9 cellular contexts compared by ENCODE assay signal in genomic region chr3:134364061-134364935, GRCh38. TPM values are rescaled to one million over a fixed set of nuclear protein-coding genes. Genes with fewer than 3 reads are reported as not detected.
DNase-seq lines count a peak whose midpoint lies in the region; ATAC-seq and TF ChIP-seq lines count a peak whose summit lies in the region.
"Had no signal": no experiment of that assay in that cellular context is flagged by ENCODE, and none has a peak within 500 bp of the region (broad histone marks: within the 10 kb centered on the region; RNA-seq: fewer than 3 reads in every experiment).

No MANE protein-coding gene starts in this region.

- no peak overlapping the region for H3K9ac ChIP-seq in liver (ENCODE audit: low read depth in 1 of 2, low read length in 2 of 2)

- DNase-seq in BJ (ENCODE audit: low read depth) (peak; percentile 89), HPDE6-E6E7 (ENCODE audit: extremely low spot score) (peak; percentile 94), T-helper 17 cell (no peak)
- no peak for DNase-seq in effector memory CD4-positive, alpha-beta T cell
- DNase-seq in stimulated activated naive CD8-positive, alpha-beta T cell treated with anti-CD3 and anti-CD28 coated beads, Interleukin-15, amount 100 ng/mL, for 72 hours: no peak
- no peak for DNase-seq in stimulated activated naive CD4-positive, alpha-beta T cell treated with Interleukin-2 at 50 U/mL for 16 hours (lab: John Stamatoyannopoulos, UW)

- peak overlapping the region; percentile 84 for H3K27ac Mint-ChIP-seq in T-helper 17 cell
- no peak overlapping the region for H3K27ac Mint-ChIP-seq in stimulated activated naive CD8-positive, alpha-beta T cell treated with anti-CD3 and anti-CD28 coated beads, Interleukin-15, amount 100 ng/mL, for 72 hours

- H3K27ac ChIP-seq in effector memory CD4-positive, alpha-beta T cell (ENCODE audit: insufficient read depth, low read length, poor library complexity, severe bottlenecking): no peak overlapping the region
- peak overlapping the region; percentile 53 to 68 for H3K27ac ChIP-seq in liver (ENCODE audit: low read depth in 1 of 2, low read length in 2 of 2)
- H3K27ac ChIP-seq: HL-60 had no signal

- WGBS in liver: 32% methylated on average over 37 of the region's 37 CpGs

- no peaks in the 10 kb centered on the region for H3K27me3 Mint-ChIP-seq in T-helper 17 cell
- peaks cover 39% of the 10 kb centered on the region for H3K27me3 Mint-ChIP-seq in stimulated activated naive CD8-positive, alpha-beta T cell treated with anti-CD3 and anti-CD28 coated beads, Interleukin-15, amount 100 ng/mL, for 72 hours

- CTCF ChIA-PET in BJ (lab: Yijun Ruan, JAX): interaction anchor here (0.7 to 3.4 kb wide), 15 partner anchors 10 to 122 kb away, joined by 3 to 41 read pairs (median 4); partner anchors contain the start of genes AMOTL2, ANAPC13 and CEP63

- H3K4me1 Mint-ChIP-seq in T-helper 17 cell: peaks cover 22% of the 10 kb centered on the region
- peaks cover 27% of the 10 kb centered on the region for H3K4me1 Mint-ChIP-seq in stimulated activated naive CD8-positive, alpha-beta T cell treated with anti-CD3 and anti-CD28 coated beads, Interleukin-15, amount 100 ng/mL, for 72 hours

- TF ChIP-seq RAD21 in liver (IDR thresholded peaks at IDR 0.05): no peak

- no peaks in the 10 kb centered on the region for H3K36me3 Mint-ChIP-seq in T-helper 17 cell (ENCODE audit: low read depth)

- H3K4me3 ChIP-seq in BJ (ENCODE audit: low read depth, low read length) (peak overlapping the region; percentile 24), liver (ENCODE audit: low read depth in 1 of 3, low read length in 3 of 3) (no peak overlapping the region)
- peak overlapping the region; percentile 61 for H3K4me3 ChIP-seq in effector memory CD4-positive, alpha-beta T cell (ENCODE audit: insufficient read depth, low read depth, low read length, poor library complexity, severe bottlenecking)

- POLR2A ChIA-PET in BJ (lab: Charles Lee): interaction anchor here (0.5 to 2.4 kb wide), 22 partner anchors 8 to 121 kb away, joined by 3 to 24 read pairs (median 4); partner anchors contain the start of genes AMOTL2, ANAPC13 and CEP63

- peaks cover 23% of the 10 kb centered on the region for H3K4me1 ChIP-seq in effector memory CD4-positive, alpha-beta T cell (ENCODE audit: control insufficient read depth, insufficient read depth, low read length, poor library complexity, severe bottlenecking)
- peaks cover 5 to 46% (median 33%) of the 10 kb centered on the region in 4 donors for H3K4me1 ChIP-seq in liver (ENCODE audit: control insufficient read depth in 4 of 4, insufficient read depth in 4 of 4, low read length in 3 of 4)

- peak overlapping the region; percentile 95 for H3K4me3 Mint-ChIP-seq in T-helper 17 cell
- peak overlapping the region; percentile 48 to 67 for H3K4me3 Mint-ChIP-seq in stimulated activated naive CD8-positive, alpha-beta T cell treated with anti-CD3 and anti-CD28 coated beads, Interleukin-15, amount 100 ng/mL, for 72 hours

- H3K9me3 Mint-ChIP-seq in stimulated activated naive CD8-positive, alpha-beta T cell treated with anti-CD3 and anti-CD28 coated beads, Interleukin-15, amount 100 ng/mL, for 72 hours: no peaks in the 10 kb centered on the region

- H3K27me3 ChIP-seq in BJ (ENCODE audit: control insufficient read depth, insufficient read depth, low read length) (no peaks in the 10 kb centered on the region), liver (ENCODE audit: control insufficient read depth in 4 of 4, insufficient read depth in 4 of 4, low read length in 3 of 4) (no peaks in the 10 kb centered on the region)
- H3K27me3 ChIP-seq in effector memory CD4-positive, alpha-beta T cell (replicated peaks; ENCODE audit: control insufficient read depth, insufficient read depth, low read length, poor library complexity, severe bottlenecking): no peaks in the 10 kb centered on the region

- H3K36me3 ChIP-seq in BJ (ENCODE audit: control insufficient read depth, insufficient read depth, low read length) (peaks cover 82% of the 10 kb centered on the region), liver (ENCODE audit: control insufficient read depth in 4 of 4, insufficient read depth in 3 of 4, low read depth in 1 of 4, low read length in 3 of 4) (peaks cover 19 to 65% (median 38%) of the 10 kb centered on the region in 4 donors)
- H3K36me3 ChIP-seq in effector memory CD4-positive, alpha-beta T cell (ENCODE audit: control insufficient read depth, insufficient read depth, low read length): no peaks in the 10 kb centered on the region

- no peaks in the 10 kb centered on the region for H3K9me3 ChIP-seq in T-helper 17 cell (ENCODE audit: control insufficient read depth, low read length, poor library complexity, severe bottlenecking)
- H3K9me3 ChIP-seq in effector memory CD4-positive, alpha-beta T cell (ENCODE audit: control insufficient read depth, low read length): no peaks in the 10 kb centered on the region
- H3K9me3 ChIP-seq in liver (ENCODE audit: control insufficient read depth in 4 of 4, low read length in 3 of 4): no peaks in the 10 kb centered on the region

- ATAC-seq in T-helper 17 cell (peak; percentile 41), GM21786 (IDR thresholded peaks at IDR 0.05; ENCODE audit: unreplicated experiment) (no peak)
- peak; percentile 45 for ATAC-seq in stimulated activated naive CD8-positive, alpha-beta T cell treated with anti-CD3 and anti-CD28 coated beads, Interleukin-15, amount 100 ng/mL, for 72 hours

- TF ChIP-seq CTCF in BJ (IDR thresholded peaks at IDR 0.05; ENCODE audit: insufficient read depth, low read depth, low read length) (no peak), liver (IDR thresholded peaks at IDR 0.05; ENCODE audit: low read depth, low read length, missing input control) (no peak)

TF ChIP-seq in liver, 16 proteins besides CTCF, POLR2A, EP300 and RAD21:
- TF ChIP-seq, protein P1, sequence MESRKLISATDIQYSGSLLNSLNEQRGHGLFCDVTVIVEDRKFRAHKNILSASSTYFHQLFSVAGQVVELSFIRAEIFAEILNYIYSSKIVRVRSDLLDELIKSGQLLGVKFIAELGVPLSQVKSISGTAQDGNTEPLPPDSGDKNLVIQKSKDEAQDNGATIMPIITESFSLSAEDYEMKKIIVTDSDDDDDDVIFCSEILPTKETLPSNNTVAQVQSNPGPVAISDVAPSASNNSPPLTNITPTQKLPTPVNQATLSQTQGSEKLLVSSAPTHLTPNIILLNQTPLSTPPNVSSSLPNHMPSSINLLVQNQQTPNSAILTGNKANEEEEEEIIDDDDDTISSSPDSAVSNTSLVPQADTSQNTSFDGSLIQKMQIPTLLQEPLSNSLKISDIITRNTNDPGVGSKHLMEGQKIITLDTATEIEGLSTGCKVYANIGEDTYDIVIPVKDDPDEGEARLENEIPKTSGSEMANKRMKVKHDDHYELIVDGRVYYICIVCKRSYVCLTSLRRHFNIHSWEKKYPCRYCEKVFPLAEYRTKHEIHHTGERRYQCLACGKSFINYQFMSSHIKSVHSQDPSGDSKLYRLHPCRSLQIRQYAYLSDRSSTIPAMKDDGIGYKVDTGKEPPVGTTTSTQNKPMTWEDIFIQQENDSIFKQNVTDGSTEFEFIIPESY (IDR thresholded peaks at IDR 0.05): no peak
- TF ChIP-seq ATF3 (IDR thresholded peaks at IDR 0.05) (no peak), GABPA (IDR thresholded peaks at IDR 0.05 in 1 of 2, conservative IDR thresholded peaks at IDR 0.05 in 1 of 2) (no peak), REST (IDR thresholded peaks at IDR 0.05) (no peak), RXRA (IDR thresholded peaks at IDR 0.05) (no peak), FOXA2 (IDR thresholded peaks at IDR 0.05) (no peak), YY1 (IDR thresholded peaks at IDR 0.05) (no peak), TAF1 (conservative IDR thresholded peaks at IDR 0.05) (no peak), NR2F2 (IDR thresholded peaks at IDR 0.05) (peak; percentile 66), FOXA1 (IDR thresholded peaks at IDR 0.05) (no peak), JUND (IDR thresholded peaks at IDR 0.05) (no peak), HNF4A (conservative IDR thresholded peaks at IDR 0.05) (no peak), SP1 (IDR thresholded peaks at IDR 0.05) (peak; percentile 43)
- TF ChIP-seq, protein P2, sequence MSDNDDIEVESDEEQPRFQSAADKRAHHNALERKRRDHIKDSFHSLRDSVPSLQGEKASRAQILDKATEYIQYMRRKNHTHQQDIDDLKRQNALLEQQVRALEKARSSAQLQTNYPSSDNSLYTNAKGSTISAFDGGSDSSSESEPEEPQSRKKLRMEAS (IDR thresholded peaks at IDR 0.05): no peak

RNA-seq across cellular contexts. Expression of gene AMOTL2, which starts 9.9 kb away (rescaled TPM):
- polyA plus RNA-seq in BJ (2011; rRNA removed): 122 and 199 TPM in 2 replicates
- polyA minus RNA-seq in BJ (2011; rRNA and poly(A)+ RNA removed): 180 and 200 TPM in 2 replicates
- total RNA-seq in T-helper 17 cell: not detected
- total RNA-seq in liver: 10 to 100 TPM in 1 of 2 donors, 1 to 10 TPM in 1; 5.0 to 16.7 TPM
- 10 to 100 TPM in 1 of 2 donors, 1 to 10 TPM in 1; 4.2 to 13.8 TPM for polyA plus RNA-seq in liver

Comparison
In these comparisons a context has a peak if more than half of its experiments do, and no peak if none do; other contexts are left out.
1. DNase-seq: peak in BJ (single experiment) and HPDE6-E6E7 (single experiment); none in T-helper 17 cell (0 of 3), effector memory CD4-positive, alpha-beta T cell (0 of 3), stimulated activated naive CD8-positive, alpha-beta T cell treated with anti-CD3 and anti-CD28 coated beads, Interleukin-15, amount 100 ng/mL, for 72 hours (0 of 2) and stimulated activated naive CD4-positive, alpha-beta T cell treated with Interleukin-2 at 50 U/mL for 16 hours (single experiment).
2. H3K4me3 ChIP-seq: peak in BJ (single experiment) and effector memory CD4-positive, alpha-beta T cell (single experiment); none in liver (0 of 3).
3. RNA of gene AMOTL2, which starts 9.9 kb away (total RNA-seq): 5.0 to 16.7 TPM in liver; not detected in T-helper 17 cell; every median in the first group is over 4 times any median in the second.